ENCODE assay signal across 2 cellular contexts in genomic region chr12:50985322-50985721, GRCh38.
TF ChIP-seq lines count a peak whose summit lies in the region.

No MANE protein-coding gene starts in this region.

TF ChIP-seq in HCT116, 20 proteins besides CTCF, POLR2A, EP300 and RAD21:
- TF ChIP-seq ELF1 (IDR thresholded peaks at IDR 0.05; ENCODE audit: borderline replicate concordance, low read depth) (no peak), FOSL1 (IDR thresholded peaks at IDR 0.05; ENCODE audit: low read depth) (peak; percentile 58), REST (IDR thresholded peaks at IDR 0.05; ENCODE audit: low read depth) (no peak), POLR2AphosphoS5 (IDR thresholded peaks at IDR 0.05; ENCODE audit: low read depth, low read length) (no peak), EZH2phosphoT487 (IDR thresholded peaks at IDR 0.05; ENCODE audit: borderline replicate concordance) (no peak), CBX3 (IDR thresholded peaks at IDR 0.05; ENCODE audit: low read depth) (peak; percentile 36; the same call in 1 of the 2 replicates), SP1 (IDR thresholded peaks at IDR 0.05; ENCODE audit: low read depth) (peak; percentile 30; the same call in 1 of the 2 replicates), YY1 (IDR thresholded peaks at IDR 0.05; ENCODE audit: extremely low read depth, insufficient replicate concordance, low read depth, low read length) (no peak), EZH2 (IDR thresholded peaks at IDR 0.05) (no peak), SIN3A (IDR thresholded peaks at IDR 0.05; ENCODE audit: low read depth) (no peak), ZBTB33 (IDR thresholded peaks at IDR 0.05; ENCODE audit: extremely low read depth, insufficient replicate concordance, low read length) (no peak), JUND (IDR thresholded peaks at IDR 0.05) (peak; percentile 71), CEBPB (IDR thresholded peaks at IDR 0.05; ENCODE audit: low read depth) (peak; percentile 63)
TF ChIP-seq in HCT116: peak in this region for 5.

TF ChIP-seq in K562, 482 proteins besides CTCF, POLR2A, EP300 and RAD21:
- TF ChIP-seq FOSL1 (tag; conservative IDR thresholded peaks at IDR 0.05) (peak; percentile 56), JUND (IDR thresholded peaks at IDR 0.05; ENCODE audit: borderline replicate concordance, low read depth, low read length) (peak; percentile 12; the same call in 1 of the 2 replicates), JUND (tag; IDR thresholded peaks at IDR 0.05; ENCODE audit: borderline replicate concordance, low read depth, low read length) (no peak), FOXJ2 (tag; IDR thresholded peaks at IDR 0.05) (no peak), PBX2 (CRISPR knock-in tag; IDR thresholded peaks at IDR 0.05; ENCODE audit: low read depth) (no peak), PBX2 (tag; conservative IDR thresholded peaks at IDR 0.05; ENCODE audit: low read depth) (no peak)
